Comparison of ENCODE assay signal across 11 cellular contexts in the genomic region with DNA sequence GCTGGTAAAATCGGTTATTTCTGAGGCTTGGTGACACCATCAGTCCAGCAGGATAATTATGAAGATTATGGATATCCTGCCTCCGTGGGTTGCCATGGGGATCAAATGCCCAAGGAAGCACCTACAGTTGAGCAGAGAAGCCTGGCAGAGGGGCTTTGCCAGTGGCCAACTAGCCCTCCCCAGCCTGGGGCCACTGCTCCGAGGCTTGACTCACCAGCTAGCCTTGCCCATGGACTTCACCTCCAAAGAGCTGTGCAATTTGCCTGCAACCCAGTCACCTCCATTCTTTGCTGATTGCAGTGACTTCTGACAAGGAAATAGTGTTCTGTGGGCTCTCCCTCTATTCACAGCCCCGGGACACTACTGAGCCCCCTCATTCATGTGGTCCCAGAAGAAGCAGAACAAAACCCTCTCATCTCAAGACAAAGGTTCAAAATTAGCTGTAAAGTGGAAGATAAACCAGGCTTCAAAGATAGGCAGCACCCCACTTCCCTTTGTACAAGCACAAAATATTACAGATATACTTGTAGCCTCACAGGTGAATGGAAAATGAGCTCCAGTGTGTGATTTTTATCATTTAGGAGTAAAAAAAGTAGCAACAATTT. TPM values are rescaled to one million over a fixed set of nuclear protein-coding genes. Genes with fewer than 3 reads are reported as not detected.
DNase-seq lines count a peak whose midpoint lies in the region; ATAC-seq, FAIRE-seq and TF ChIP-seq lines count a peak whose summit lies in the region.
"Had no signal": no experiment of that assay in that cellular context is flagged by ENCODE, and none has a peak within 500 bp of the region (broad histone marks: within the 10 kb centered on the region; RNA-seq: fewer than 3 reads in every experiment).

No MANE protein-coding gene starts in this region.

- POLR2A ChIA-PET in T-cell (lab: Charles Lee) = interaction anchor here in 1 of 2 donors (0.6 to 0.7 kb wide), 2 partner anchors 33 to 39 kb away, joined by 3 to 5 read pairs; no protein-coding TSS in a partner anchor

- H3K27ac Mint-ChIP-seq in T-cell = peak overlapping the region; percentile 51 to 83

- H3K9me3 Mint-ChIP-seq in T-cell = no peaks in the 10 kb centered on the region

- CTCF ChIA-PET in T-cell (lab: Charles Lee) = interaction anchor here in 1 of 2 donors (0.6 kb wide), 1 partner anchor 78 kb away, joined by 9 read pairs; no protein-coding TSS in a partner anchor

- H3K4me1 ChIP-seq in kidney (ENCODE audit: control insufficient read depth in 1 of 2, insufficient read depth in 1 of 2, low read depth in 1 of 2, low read length in 2 of 2) (peaks cover 0 to 11% of the 10 kb centered on the region in 2 donors), foreskin keratinocyte (peaks cover 5% of the 10 kb centered on the region)

- peaks cover 68 to 98% (median 71%) of the 10 kb centered on the region in 3 donors for H3K4me1 Mint-ChIP-seq in T-cell

- H3K9me3 ChIP-seq in kidney (ENCODE audit: control insufficient read depth in 1 of 2, low read length in 2 of 2) = no peaks in the 10 kb centered on the region

- H3K9ac ChIP-seq in kidney (ENCODE audit: low read length in 2 of 2) = peak overlapping the region in 1 of 2 donors; percentile 66

- H3K27me3 ChIP-seq in HL-60 (ENCODE audit: insufficient read depth, poor library complexity, severe bottlenecking) (no peaks in the 10 kb centered on the region), foreskin keratinocyte (peaks cover 4% of the 10 kb centered on the region)

- H3K36me3 Mint-ChIP-seq in T-cell = peaks cover 14% of the 10 kb centered on the region

- peak overlapping the region in 2 of 3 donors; percentile 29 to 74 for H3K4me3 Mint-ChIP-seq in T-cell

- no peaks in the 10 kb centered on the region for H3K36me3 ChIP-seq in kidney (ENCODE audit: control insufficient read depth in 1 of 2, insufficient read depth in 2 of 2, low read length in 2 of 2)
- H3K36me3 ChIP-seq: WERI-Rb-1 had no signal

- intact Hi-C loops in kidney (cut with DNase I) = no loop called here

- H3K27ac ChIP-seq in HL-60 (replicated peaks) (peak overlapping the region; percentile 92), kidney (ENCODE audit: low read depth in 2 of 2, low read length in 2 of 2) (peak overlapping the region; percentile 18 to 36), skin epidermis (peak overlapping the region in 18 of 21 experiments; percentile 4 to 91 (median 73)), foreskin keratinocyte (no peak overlapping the region)
- H3K27ac ChIP-seq: WERI-Rb-1 had no signal

- DNase-seq in HL-60 (ENCODE audit: low read depth in 1 of 2, low spot score in 1 of 2) = no peak
- DNase-seq in T-cell = no peak
- peak; percentile 39 for DNase-seq in kidney
- no peak for DNase-seq in NCI-H187 (lab: John Stamatoyannopoulos, UW)
- DNase-seq in SK-N-DZ (ENCODE audit: low spot score) = no peak
- no peak for DNase-seq in NCI-H446 (lab: John Stamatoyannopoulos, UW)
- DNase-seq in foreskin keratinocyte = no peak
- DNase-seq: WERI-Rb-1 had no signal

- peaks cover 0 to 4% of the 10 kb centered on the region in 2 donors for H3K27me3 Mint-ChIP-seq in T-cell

- TF ChIP-seq CTCF in HL-60 (IDR thresholded peaks at IDR 0.05; ENCODE audit: insufficient read depth, low read length) (no peak), kidney (IDR thresholded peaks at IDR 0.05; ENCODE audit: borderline replicate concordance, extremely low read depth, insufficient read depth) (no peak), foreskin keratinocyte (conservative IDR thresholded peaks at IDR 0.05) (no peak)

- ATAC-seq in T-cell (replicated peaks in 1 of 4) (no peak), foreskin keratinocyte (no peak)

- no peak for FAIRE-seq in kidney (lab: Jason Lieb, UNC)
- FAIRE-seq: bronchial epithelial cell had no signal

- H3K4me3 ChIP-seq in HL-60 (replicated peaks; ENCODE audit: insufficient read depth, low read length) (peak overlapping the region; percentile 28), kidney (ENCODE audit: low read length in 2 of 2) (peak overlapping the region; percentile 23 to 47), skin epidermis (peak overlapping the region; percentile 1 to 28 (median 16))

RNA-seq across cellular contexts. Expression of a gene that starts 1.6 kb away (rescaled TPM):
- total RNA-seq in T-cell = 10 to 100 TPM; 20.9 to 69.3 (median 57.1) TPM
- total RNA-seq in kidney = 321 TPM
- polyA plus RNA-seq in kidney (ENCODE audit: insufficient read depth, low read depth, low replicate concordance) = 44.3 TPM
- not detected in 2 replicates for polyA plus RNA-seq in SK-N-DZ (2014; cell fraction: cytosol; rRNA removed)
- not detected in 2 replicates for polyA plus RNA-seq in SK-N-DZ (2014; cell fraction: nucleus; rRNA removed)
- not detected in 2 replicates for total RNA-seq in foreskin keratinocyte
- polyA plus RNA-seq in foreskin keratinocyte = not detected in 2 replicates
- total RNA-seq: NCI-H460 had no signal

RNA-seq across cellular contexts. Expression of a gene that starts 59.9 kb away (rescaled TPM):
- under 1 TPM in 2 of 5 donors, not detected in 3; 0.22 to 0.76 TPM for total RNA-seq in T-cell
- total RNA-seq in kidney = 17.8 TPM
- polyA plus RNA-seq in kidney (ENCODE audit: insufficient read depth, low read depth, low replicate concordance) = 2.2 TPM
- polyA plus RNA-seq in SK-N-DZ (2014; cell fraction: cytosol; rRNA removed) = not detected in 2 replicates
- polyA plus RNA-seq in SK-N-DZ (2014; cell fraction: nucleus; rRNA removed) = not detected in 2 replicates
- total RNA-seq in foreskin keratinocyte = not detected in 2 replicates
- not detected in 2 replicates for polyA plus RNA-seq in foreskin keratinocyte

Comparison
In these comparisons a context has a peak if more than half of its experiments do, and no peak if none do; other contexts are left out.
1. RNA of a gene that starts 1.6 kb away (total RNA-seq): 321 TPM in kidney (single experiment) and 20.9 to 69.3 TPM in T-cell; not detected in foreskin keratinocyte; every median in the first group is over 10 times any median in the second.
2. RNA of a gene that starts 59.9 kb away (total RNA-seq): 17.8 TPM in kidney (single experiment); 0.22 to 0.76 TPM in T-cell and not detected in foreskin keratinocyte; every median in the first group is over 10 times any median in the second.
3. Peak in every context shown above with its lines, with median percentiles within 50 percentile points of each other: H3K4me3 ChIP-seq.